19 cellular contexts compared by ENCODE assay signal in the genomic region with DNA sequence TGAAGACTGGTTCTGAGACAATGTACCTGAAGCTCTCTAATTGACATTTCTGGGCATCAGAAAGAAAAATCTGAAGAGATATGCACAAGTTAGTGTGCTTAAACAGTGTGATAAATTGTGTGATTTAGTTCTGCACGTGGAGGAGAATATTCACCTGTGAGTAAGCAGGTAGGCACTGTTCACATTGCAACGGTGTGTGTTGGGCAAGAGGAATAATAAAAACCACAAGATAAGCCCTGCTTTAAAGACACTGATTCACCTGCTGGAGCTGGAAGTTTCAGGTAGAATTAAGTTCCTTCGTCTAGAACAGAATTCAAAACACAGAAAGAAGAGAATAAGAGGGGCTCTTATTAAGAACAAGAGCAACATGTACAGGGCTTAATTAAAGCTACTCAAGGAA.
DNase-seq lines count a peak whose midpoint lies in the region; ATAC-seq and TF ChIP-seq lines count a peak whose summit lies in the region.
"Had no signal": no experiment of that assay in that cellular context is flagged by ENCODE, and none has a peak within 500 bp of the region (broad histone marks: within the 10 kb centered on the region; RNA-seq: fewer than 3 reads in every experiment).

No MANE protein-coding gene starts in this region.

- H3K27ac ChIP-seq in RWPE1 (no peak overlapping the region), mammary epithelial cell (ENCODE audit: insufficient read depth, low read depth, low read length) (no peak overlapping the region), esophagus muscularis mucosa (replicated peaks in 1 of 4) (no peak overlapping the region), brain microvascular endothelial cell (no peak overlapping the region)

- H3K9ac ChIP-seq in mammary epithelial cell (ENCODE audit: insufficient read depth, low read length), result no peak overlapping the region

- no peaks in the 10 kb centered on the region for H3K27me3 ChIP-seq in mammary epithelial cell (ENCODE audit: insufficient read depth, low read length)
- no peaks in the 10 kb centered on the region for H3K27me3 ChIP-seq in esophagus muscularis mucosa
- H3K27me3 ChIP-seq in brain microvascular endothelial cell (replicated peaks), result no peaks in the 10 kb centered on the region
- H3K27me3 ChIP-seq: BE2C had no signal

- no peak for ATAC-seq in GM18861 (IDR thresholded peaks at IDR 0.05; ENCODE audit: unreplicated experiment)
- ATAC-seq: GM12878, HepG2 had no signal

- 40% methylated on average over 3 of the region's 3 CpGs for WGBS in mammary epithelial cell (ENCODE audit: low coverage, missing lambda C conversion rate)
- WGBS in esophagus muscularis mucosa, result 73% methylated on average over 3 of the region's 3 CpGs

- TF ChIP-seq POLR2A in esophagus muscularis mucosa (IDR thresholded peaks at IDR 0.05; ENCODE audit: low read depth), result no peak

- BruUV-seq in mammary epithelial cell (replicated peaks; lab: Mats Ljungman, UMichigan), result no TSS peak

- TF ChIP-seq EP300 in esophagus muscularis mucosa (IDR thresholded peaks at IDR 0.05), result no peak

- POLR2A ChIA-PET in RWPE1 (lab: Yijun Ruan, JAX; ENCODE audit: low non-redundant PET), result no interaction called here

- H3K79me2 ChIP-seq in mammary epithelial cell (ENCODE audit: insufficient read depth, low read length), result no peaks in the 10 kb centered on the region

- CTCF ChIA-PET in RWPE1 (lab: Yijun Ruan, JAX), result no interaction called here
- CTCF ChIA-PET in mammary epithelial cell (lab: Charles Lee; ENCODE audit: low non-redundant PET), result no interaction called here

- in situ Hi-C loops in mammary epithelial cell (cut with MboI; ENCODE audit: low sequenced_read_pairs in 2 of 2), result no loop called here
- in situ Hi-C loops in brain microvascular endothelial cell (cut with HindIII; ENCODE audit: low pct_ligation_motif_present, low sequenced_read_pairs), result no loop called here

- TF ChIP-seq CTCF in RWPE1 (conservative IDR thresholded peaks at IDR 0.05; ENCODE audit: low read depth) (no peak), mammary epithelial cell (conservative IDR thresholded peaks at IDR 0.05 in 1 of 2, IDR thresholded peaks at IDR 0.05 in 1 of 2; ENCODE audit: extremely low read depth in 1 of 2, insufficient read depth in 1 of 2, low read depth in 1 of 2, low read length in 2 of 2) (no peak), esophagus muscularis mucosa (IDR thresholded peaks at IDR 0.05) (no peak), brain microvascular endothelial cell (IDR thresholded peaks at IDR 0.05; ENCODE audit: low read depth, low read length, missing control alignments) (no peak)

- no peak overlapping the region for H2AFZ ChIP-seq in mammary epithelial cell (ENCODE audit: low read depth, low read length)

- no peak overlapping the region for H3K4me3 ChIP-seq in mammary epithelial cell (replicated peaks in 1 of 3; ENCODE audit: insufficient read depth in 1 of 3, low read depth in 2 of 3, low read length in 3 of 3)
- H3K4me3 ChIP-seq in esophagus muscularis mucosa, result no peak overlapping the region
- H3K4me3 ChIP-seq in brain microvascular endothelial cell (ENCODE audit: low read depth, low read length), result no peak overlapping the region
- H3K4me3 ChIP-seq: GM12878 had no signal

- H3K36me3 ChIP-seq in mammary epithelial cell (ENCODE audit: insufficient read depth, low read length), result no peaks in the 10 kb centered on the region
- no peaks in the 10 kb centered on the region for H3K36me3 ChIP-seq in esophagus muscularis mucosa
- no peaks in the 10 kb centered on the region for H3K36me3 ChIP-seq in brain microvascular endothelial cell (replicated peaks)
- H3K36me3 ChIP-seq: BE2C had no signal

- H3K4me1 ChIP-seq in mammary epithelial cell (ENCODE audit: insufficient read depth, low read length) (no peaks in the 10 kb centered on the region), esophagus muscularis mucosa (no peaks in the 10 kb centered on the region)
- H3K4me1 ChIP-seq: BE2C had no signal

- intact Hi-C loops in mammary epithelial cell (cut with micrococcal nuclease) (no loop called here), esophagus muscularis mucosa (cut with DNase I) (no loop called here)

- H3K4me2 ChIP-seq in mammary epithelial cell (ENCODE audit: insufficient read depth, low read depth, low read length), result no peak overlapping the region

- H4K20me1 ChIP-seq in mammary epithelial cell (ENCODE audit: insufficient read depth, low read length), result no peaks in the 10 kb centered on the region

- no peaks in the 10 kb centered on the region for H3K9me3 ChIP-seq in mammary epithelial cell (replicated peaks; ENCODE audit: insufficient read depth, low read length)
- H3K9me3 ChIP-seq in esophagus muscularis mucosa, result no peaks in the 10 kb centered on the region
- H3K9me3 ChIP-seq: BE2C had no signal

- dilution Hi-C loops in mammary epithelial cell (cut with HindIII; ENCODE audit: low sequenced_read_pairs), result no loop called here

- DNase-seq in RWPE1 (ENCODE audit: low spot score) (peak; percentile 4), mammary epithelial cell (peak; percentile 57), esophagus muscularis mucosa (ENCODE audit: extremely low spot score) (peak; percentile 47), brain microvascular endothelial cell (no peak), hepatic stellate cell (ENCODE audit: low spot score) (no peak)
- DNase-seq: ACHN; BE2C; C1 segment of cervical spinal cord; CD4-positive, CD25-positive, alpha-beta regulatory T cell; CD8-positive, alpha-beta memory T cell; COR-L47; DMS 273 treated with DMSO at 0.1 percent for 48 hours; DMS53; DND-41; EL; H9 had no signal

Comparison
In these comparisons a context has a peak if more than half of its experiments do, and no peak if none do; other contexts are left out.
1. DNase-seq: peak in RWPE1 (single experiment), mammary epithelial cell (single experiment) and esophagus muscularis mucosa (single experiment); none in brain microvascular endothelial cell (single experiment) and hepatic stellate cell (single experiment).